22 cellular contexts compared by ENCODE assay signal in the genomic region with DNA sequence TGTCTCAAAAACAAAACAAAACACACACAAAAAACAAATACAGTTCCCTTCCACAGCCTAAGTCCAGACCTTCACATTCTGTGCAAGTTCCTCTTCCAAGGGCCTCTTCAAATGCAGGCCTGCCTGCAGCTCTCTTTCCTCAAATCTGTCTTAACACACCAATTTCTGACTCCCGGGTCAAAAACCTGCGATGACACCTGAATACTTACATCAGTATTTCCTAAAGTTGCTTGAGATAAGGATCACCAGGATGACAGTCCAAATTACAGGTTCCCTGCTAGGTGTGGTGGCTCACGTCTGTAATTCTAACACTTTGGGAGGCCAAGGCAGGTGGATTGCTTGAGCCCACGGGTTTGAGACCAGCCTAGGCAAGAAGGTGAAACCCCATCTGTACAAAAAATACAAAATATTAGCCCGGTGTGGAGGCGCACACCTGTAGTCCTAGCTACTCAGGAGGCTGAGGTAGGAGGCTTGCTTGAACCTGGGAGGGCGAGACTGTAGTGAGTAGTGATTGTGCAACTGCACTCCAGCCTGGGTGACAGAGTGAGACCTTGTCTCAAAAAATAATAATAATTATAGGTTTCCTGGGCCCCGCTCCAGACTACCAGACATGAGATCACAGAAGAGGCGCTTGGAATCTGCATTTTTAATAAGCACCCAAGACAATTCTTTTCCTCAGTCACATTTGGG. TPM values are rescaled to one million over a fixed set of nuclear protein-coding genes. Genes with fewer than 3 reads are reported as not detected.
DNase-seq lines count a peak whose midpoint lies in the region; ATAC-seq and TF ChIP-seq lines count a peak whose summit lies in the region.
"Had no signal": no experiment of that assay in that cellular context is flagged by ENCODE, and none has a peak within 500 bp of the region (broad histone marks: within the 10 kb centered on the region; RNA-seq: fewer than 3 reads in every experiment).

No MANE protein-coding gene starts in this region.

- no peak for TF ChIP-seq POLR2A in spleen (IDR thresholded peaks at IDR 0.05)

- H3K9me3 Mint-ChIP-seq in CD8-positive, alpha-beta memory T cell = no peaks in the 10 kb centered on the region
- H3K9me3 Mint-ChIP-seq: activated CD4-positive, alpha-beta T cell treated with anti-CD3 and anti-CD28 coated beads, Interleukin-2, amount 10 ng/mL, durations not matched to agents 7 days and 5 days; natural killer cell treated with Interleukin-12 subunit alpha and Interleukin-12 subunit beta and Interleukin-15 and Interleukin-18, amount 100 ng/mL, for 72 hours had no signal

- no peak overlapping the region for H3K4me3 ChIP-seq in GM23248
- no peak overlapping the region for H3K4me3 ChIP-seq in mesenchymal stem cell (ENCODE audit: insufficient read depth in 1 of 2, low read depth in 1 of 2, low read length in 2 of 2)
- no peak overlapping the region for H3K4me3 ChIP-seq in spleen
- H3K4me3 ChIP-seq in CD8-positive, alpha-beta memory T cell (ENCODE audit: low read length) = no peak overlapping the region
- H3K4me3 ChIP-seq: lung, Peyer's patch had no signal

- H3K27me3 ChIP-seq in GM23248 (replicated peaks; ENCODE audit: insufficient read depth) (no peaks in the 10 kb centered on the region), mesenchymal stem cell (ENCODE audit: control insufficient read depth in 1 of 2, insufficient read depth in 1 of 2, low read length in 2 of 2) (no peaks in the 10 kb centered on the region), spleen (replicated peaks in 1 of 7) (no peaks in the 10 kb centered on the region)
- no peaks in the 10 kb centered on the region for H3K27me3 ChIP-seq in CD8-positive, alpha-beta memory T cell (ENCODE audit: insufficient read depth, low read length, poor library complexity, severe bottlenecking)
- H3K27me3 ChIP-seq: Peyer's patch had no signal

- H4K20me1 ChIP-seq in GM23248 (ENCODE audit: insufficient read depth) = no peaks in the 10 kb centered on the region

- H3K79me1 ChIP-seq in mesenchymal stem cell (replicated peaks; ENCODE audit: low read length, poor library complexity, severe bottlenecking) = no peaks in the 10 kb centered on the region

- in situ Hi-C loops in GM23248 (cut with MboI) = no loop called here

- CTCF ChIA-PET in RWPE1 (lab: Yijun Ruan, JAX) = interaction anchor here (0.5 kb wide), 1 partner anchor 59 kb away, joined by 3 read pairs; no protein-coding TSS in a partner anchor
- CTCF ChIA-PET in CD8-positive, alpha-beta memory T cell (lab: Charles Lee) = no interaction called here

- H3K27me3 Mint-ChIP-seq in CD8-positive, alpha-beta memory T cell = peaks cover 1 to 17% of the 10 kb centered on the region in 2 donors
- H3K27me3 Mint-ChIP-seq: activated CD4-positive, alpha-beta T cell treated with anti-CD3 and anti-CD28 coated beads, Interleukin-2, amount 10 ng/mL, durations not matched to agents 7 days and 5 days had no signal

- no peak overlapping the region for H2BK5ac ChIP-seq in mesenchymal stem cell (ENCODE audit: low read depth, low read length, poor library complexity, severe bottlenecking)

- H2AK5ac ChIP-seq in mesenchymal stem cell (ENCODE audit: low read length, severe bottlenecking) = peak overlapping the region; percentile 61

- H4K8ac ChIP-seq in mesenchymal stem cell (ENCODE audit: low read length) = no peak overlapping the region

- H3F3A ChIP-seq in GM23248 (ENCODE audit: insufficient read depth) = peaks cover 17% of the 10 kb centered on the region

- H2BK15ac ChIP-seq in mesenchymal stem cell (ENCODE audit: low read depth, poor library complexity, severe bottlenecking) = peak overlapping the region; percentile 37

- H2AFZ ChIP-seq in GM23248 (0 out of 2 replicates have a peak overlapping the region, but pooled peaks have one; percentile 7), mesenchymal stem cell (ENCODE audit: low read depth, low read length) (no peak overlapping the region)

- DNase-seq in GM23248 (no peak), RWPE1 (ENCODE audit: low spot score) (no peak), mesenchymal stem cell (no peak), spleen (no peak), NCI-H1105 treated with DMSO at 0.1 percent for 48 hours (lab: John Stamatoyannopoulos, UW) (no peak), MV-4-11 (lab: John Stamatoyannopoulos, UW) (no peak)
- DNase-seq in CD8-positive, alpha-beta memory T cell = no peak
- DNase-seq: activated CD4-positive, alpha-beta T cell treated with anti-CD3 and anti-CD28 coated beads, Interleukin-2, amount 10 ng/mL, durations not matched to agents 7 days and 5 days; activated naive CD4-positive, alpha-beta T cell treated with anti-CD3 and anti-CD28 coated beads, Interleukin-2, amount 50 U/mL, for 16 hours; AML-193; KG1; NCI-H1105; NCI-H82; stimulated activated CD4-positive, alpha-beta T cell treated with anti-CD3 and anti-CD28 coated beads, Interleukin-1b, Interleukin-23, amount 100 ng/mL, for 48 hours; SW 1271 had no signal

- no peaks in the 10 kb centered on the region for H3K79me2 ChIP-seq in GM23248 (ENCODE audit: insufficient read depth)

- TF ChIP-seq CTCF in RWPE1 (conservative IDR thresholded peaks at IDR 0.05; ENCODE audit: low read depth) (no peak), spleen (IDR thresholded peaks at IDR 0.05 in 8 of 11, conservative IDR thresholded peaks at IDR 0.05 in 3 of 11) (no peak)

- H3K18ac ChIP-seq in mesenchymal stem cell (ENCODE audit: low read depth in 1 of 2, low read length in 2 of 2) = peak overlapping the region in 1 of 2 experiments; percentile 67

- H3K36me3 ChIP-seq in GM23248 (ENCODE audit: low read depth) (no peaks in the 10 kb centered on the region), mesenchymal stem cell (ENCODE audit: control insufficient read depth in 1 of 2, insufficient read depth in 2 of 2, low read depth in 1 of 2, low read length in 2 of 2) (no peaks in the 10 kb centered on the region), spleen (no peaks in the 10 kb centered on the region)
- no peaks in the 10 kb centered on the region for H3K36me3 ChIP-seq in CD8-positive, alpha-beta memory T cell (ENCODE audit: insufficient read depth, low read length)
- H3K36me3 ChIP-seq: Peyer's patch had no signal

- whole genome bisulfite sequencing in GM23248 (ENCODE audit: low coverage in 1 of 2, low lambda C conversion rate in 2 of 2, missing lambda C conversion rate in 2 of 2), 2 experiments = 94 to 98% methylated on average over 9 of the region's 9 CpGs
- 90% methylated on average over 9 of the region's 9 CpGs for WGBS in mesenchymal stem cell
- 79 to 85% (median 84%) methylated on average over 9 of the region's 9 CpGs for WGBS in spleen, 5 donors

- no peak overlapping the region for H4K91ac ChIP-seq in mesenchymal stem cell (ENCODE audit: low read length)

- no peaks in the 10 kb centered on the region for H3K9me2 ChIP-seq in GM23248 (ENCODE audit: insufficient read depth)

- H3K27ac Mint-ChIP-seq in CD8-positive, alpha-beta memory T cell = no peak overlapping the region
- H3K27ac Mint-ChIP-seq: activated CD4-positive, alpha-beta T cell treated with anti-CD3 and anti-CD28 coated beads, Interleukin-2, amount 10 ng/mL, durations not matched to agents 7 days and 5 days; natural killer cell treated with Interleukin-12 subunit alpha and Interleukin-12 subunit beta and Interleukin-15 and Interleukin-18, amount 100 ng/mL, for 72 hours had no signal

- H3K14ac ChIP-seq in mesenchymal stem cell (ENCODE audit: low read length in 2 of 2) = no peak overlapping the region

- H3K9ac ChIP-seq in GM23248 (no peak overlapping the region), mesenchymal stem cell (ENCODE audit: low read length) (no peak overlapping the region)

- peaks cover 0 to 3% (median 0%) of the 10 kb centered on the region in 3 donors for H3K36me3 Mint-ChIP-seq in CD8-positive, alpha-beta memory T cell
- H3K36me3 Mint-ChIP-seq: brain; natural killer cell treated with Interleukin-12 subunit alpha and Interleukin-12 subunit beta and Interleukin-15 and Interleukin-18, amount 100 ng/mL, for 72 hours had no signal

- H3K4me3 Mint-ChIP-seq in CD8-positive, alpha-beta memory T cell = no peak overlapping the region
- H3K4me3 Mint-ChIP-seq: activated CD4-positive, alpha-beta T cell treated with anti-CD3 and anti-CD28 coated beads, Interleukin-2, amount 10 ng/mL, durations not matched to agents 7 days and 5 days; brain; natural killer cell treated with Interleukin-12 subunit alpha and Interleukin-12 subunit beta and Interleukin-15 and Interleukin-18, amount 100 ng/mL, for 72 hours had no signal

- H3K4ac ChIP-seq in mesenchymal stem cell (ENCODE audit: low read depth in 1 of 2, low read length in 2 of 2) = peak overlapping the region in 1 of 2 experiments; percentile 20

- ATAC-seq in GM19455 (IDR thresholded peaks at IDR 0.05; ENCODE audit: unreplicated experiment) = no peak
- ATAC-seq: natural killer cell treated with Interleukin-12 subunit alpha and Interleukin-12 subunit beta and Interleukin-15 and Interleukin-18, amount 100 ng/mL, for 72 hours had no signal

- POLR2A ChIA-PET in RWPE1 (lab: Yijun Ruan, JAX; ENCODE audit: low non-redundant PET) = no interaction called here
- POLR2A ChIA-PET in CD8-positive, alpha-beta memory T cell (lab: Charles Lee) = no interaction called here

- H3K4me1 ChIP-seq in GM23248 (ENCODE audit: insufficient read depth) (peaks cover 23% of the 10 kb centered on the region), mesenchymal stem cell (ENCODE audit: control insufficient read depth, insufficient read depth, low read depth, low read length) (peaks cover 26% of the 10 kb centered on the region), spleen (peaks cover 0 to 21% (median 0%) of the 10 kb centered on the region in 6 donors)
- H3K4me1 ChIP-seq in CD8-positive, alpha-beta memory T cell (ENCODE audit: insufficient read depth, low read length) = no peaks in the 10 kb centered on the region

- H3K4me1 Mint-ChIP-seq in CD8-positive, alpha-beta memory T cell = no peaks in the 10 kb centered on the region
- H3K4me1 Mint-ChIP-seq: activated CD4-positive, alpha-beta T cell treated with anti-CD3 and anti-CD28 coated beads, Interleukin-2, amount 10 ng/mL, durations not matched to agents 7 days and 5 days had no signal

- no peak overlapping the region for H3K23ac ChIP-seq in mesenchymal stem cell (ENCODE audit: low read length in 2 of 2)

- no peaks in the 10 kb centered on the region for H3K9me3 ChIP-seq in GM23248 (ENCODE audit: low read depth)
- no peaks in the 10 kb centered on the region for H3K9me3 ChIP-seq in mesenchymal stem cell (ENCODE audit: control insufficient read depth, low read length)
- H3K9me3 ChIP-seq in spleen = no peaks in the 10 kb centered on the region
- no peaks in the 10 kb centered on the region for H3K9me3 ChIP-seq in CD8-positive, alpha-beta memory T cell (ENCODE audit: low read length)
- H3K9me3 ChIP-seq: Peyer's patch had no signal

- intact Hi-C loops in spleen (cut with DNase I; ENCODE audit: low total_unique reads) = no loop called here

- H3K27ac ChIP-seq in GM23248 = no peak overlapping the region
- H3K27ac ChIP-seq in RWPE1 = peak overlapping the region; percentile 8; the same call in 1 of the 2 replicates
- no peak overlapping the region for H3K27ac ChIP-seq in mesenchymal stem cell (ENCODE audit: low read length, poor library complexity, severe bottlenecking)
- H3K27ac ChIP-seq in spleen = peak overlapping the region in 5 of 8 donors; percentile 20 to 79 (median 62)
- H3K27ac ChIP-seq in CD8-positive, alpha-beta memory T cell (ENCODE audit: low read depth, low read length) = no peak overlapping the region
- H3K27ac ChIP-seq: epithelial cell of prostate had no signal

- H3K4me2 ChIP-seq in GM23248 (ENCODE audit: unreplicated experiment) = no peak overlapping the region
- H3K4me2 ChIP-seq in mesenchymal stem cell (ENCODE audit: low read length, poor library complexity, severe bottlenecking) = no peak overlapping the region

- peak overlapping the region; percentile 31 to 74 for H2BK12ac ChIP-seq in mesenchymal stem cell (ENCODE audit: low read length in 2 of 2)

- H2BK120ac ChIP-seq in mesenchymal stem cell (ENCODE audit: low read depth, low read length) = no peak overlapping the region

RNA-seq across cellular contexts. Expression of gene PARD6B, which starts 8.8 kb away (rescaled TPM):
- not detected in 2 replicates for total RNA-seq in GM23248 (2014; rRNA removed; shearing (Covaris generic))
- polyA plus RNA-seq in GM23248 (2016; fragmentation: Nextera tagmentation; extraction: Ambion mirVana) = 0.16 and 0.34 TPM in 2 replicates
- 2.3 TPM for polyA plus RNA-seq in mesenchymal stem cell (2013, experiment 1 of 2)
- 2.5 TPM for polyA plus RNA-seq in mesenchymal stem cell (2013, experiment 2 of 2)
- 1 to 10 TPM; 3.5 to 7.5 (median 5.0) TPM for total RNA-seq in spleen
- 1 to 10 TPM in 2 of 3 donors, under 1 TPM in 1; 0.97 to 1.1 (median 1.0) TPM for polyA plus RNA-seq in spleen
- 1 to 10 TPM; 5.5 to 5.6 TPM for total RNA-seq in CD8-positive, alpha-beta memory T cell
- 0.72 TPM for polyA plus RNA-seq in CD8-positive, alpha-beta memory T cell

RNA-seq across cellular contexts. Expression of gene RIPOR3, which starts 31.3 kb away (rescaled TPM):
- 0.76 TPM in 1 of 2 replicates, not detected in the other for total RNA-seq in GM23248 (2014; rRNA removed; shearing (Covaris generic))
- polyA plus RNA-seq in GM23248 (2016; fragmentation: Nextera tagmentation; extraction: Ambion mirVana) = 0.49 TPM in 2 replicates
- 45.9 TPM for polyA plus RNA-seq in mesenchymal stem cell (2013, experiment 1 of 2)
- 43.6 TPM for polyA plus RNA-seq in mesenchymal stem cell (2013, experiment 2 of 2)
- 10 to 100 TPM in 6 of 7 donors, 1 to 10 TPM in 1; 6.0 to 22.8 (median 13.5) TPM for total RNA-seq in spleen
- polyA plus RNA-seq in spleen = 10 to 100 TPM in 1 of 3 donors, 1 to 10 TPM in 2; 6.1 to 13.4 (median 6.8) TPM
- not detected for total RNA-seq in CD8-positive, alpha-beta memory T cell
- 1.8 TPM for polyA plus RNA-seq in CD8-positive, alpha-beta memory T cell
- total RNA-seq: activated CD4-positive, alpha-beta T cell treated with anti-CD3 and anti-CD28 coated beads, Interleukin-2, amount 10 ng/mL, durations not matched to agents 7 days and 5 days; dermis microvascular lymphatic vessel endothelial cell; natural killer cell treated with Interleukin-12 subunit alpha and Interleukin-12 subunit beta and Interleukin-15 and Interleukin-18, amount 100 ng/mL, for 72 hours had no signal

Comparison
In these comparisons a context has a peak if more than half of its experiments do, and no peak if none do; other contexts are left out.
1. H3K27ac ChIP-seq: peak in RWPE1 (single experiment) and spleen (5 of 8); none in GM23248 (single experiment), mesenchymal stem cell (single experiment) and CD8-positive, alpha-beta memory T cell (single experiment).